Comparison of ENCODE assay signal across 9 cellular contexts in genomic region chr11:88508808-88509581, GRCh38.
A peak's percentile ranks its signal among the peaks of the same experiment; 100 is the strongest.
DNase-seq lines count a peak whose midpoint lies in the region; ATAC-seq, FAIRE-seq and TF ChIP-seq lines count a peak whose summit lies in the region.
"Had no signal": no experiment of that assay in that cellular context is flagged by ENCODE, and none has a peak within 500 bp of the region (broad histone marks: within the 10 kb centered on the region; RNA-seq: fewer than 3 reads in every experiment).

No MANE protein-coding gene starts in this region.

- H3K4me3 ChIP-seq in kidney (ENCODE audit: low read length in 2 of 2), result peak overlapping the region; percentile 40 to 42

- no peaks in the 10 kb centered on the region for H3K9me3 ChIP-seq in kidney (ENCODE audit: control insufficient read depth in 1 of 2, low read length in 2 of 2)

- no peak overlapping the region for H3K27ac ChIP-seq in kidney (ENCODE audit: low read depth in 2 of 2, low read length in 2 of 2)

- FAIRE-seq in kidney (lab: Jason Lieb, UNC), result no peak
- FAIRE-seq: colon had no signal

- intact Hi-C loops in kidney (cut with DNase I), result no loop called here

- H3K9ac ChIP-seq in kidney (ENCODE audit: low read length in 2 of 2), result no peak overlapping the region

- H3K36me3 ChIP-seq in kidney (ENCODE audit: control insufficient read depth in 1 of 2, insufficient read depth in 2 of 2, low read length in 2 of 2), result no peaks in the 10 kb centered on the region

- peak; percentile 64 for ATAC-seq in HG02981 (IDR thresholded peaks at IDR 0.05; ENCODE audit: unreplicated experiment)
- peak; percentile 76 for ATAC-seq in stimulated activated naive CD8-positive, alpha-beta T cell treated with anti-CD3 and anti-CD28 coated beads, Interleukin-15, Interleukin-2, amounts not matched to agents 100 U/mL and 50 U/mL, for 24 hours

- H3K4me1 ChIP-seq in kidney (ENCODE audit: control insufficient read depth in 1 of 2, insufficient read depth in 1 of 2, low read depth in 1 of 2, low read length in 2 of 2), result peaks cover 0 to 7% of the 10 kb centered on the region in 2 donors

- TF ChIP-seq CTCF in kidney (IDR thresholded peaks at IDR 0.05; ENCODE audit: borderline replicate concordance, extremely low read depth, insufficient read depth), result no peak

- DNase-seq in EH (ENCODE audit: low read depth) (peak; percentile 25), astrocyte of the hippocampus (ENCODE audit: low read depth, low spot score) (peak; percentile 72), kidney (peak; percentile 80), middle frontal gyrus (ENCODE audit: extremely low spot score, low spot score) (no peak), AML-193 (lab: John Stamatoyannopoulos, UW) (no peak), D341Med (ENCODE audit: low spot score) (no peak)
- DNase-seq in stimulated activated naive CD8-positive, alpha-beta T cell treated with anti-CD3 and anti-CD28 coated beads, Interleukin-15, Interleukin-2, amounts not matched to agents 100 U/mL and 50 U/mL, for 24 hours, result peak; percentile 41

Comparison
In these comparisons a context has a peak if more than half of its experiments do, and no peak if none do; other contexts are left out.
1. DNase-seq: peak in EH (single experiment), astrocyte of the hippocampus (single experiment), kidney (single experiment) and stimulated activated naive CD8-positive, alpha-beta T cell treated with anti-CD3 and anti-CD28 coated beads, Interleukin-15, Interleukin-2, amounts not matched to agents 100 U/mL and 50 U/mL, for 24 hours (single experiment); none in middle frontal gyrus (single experiment), AML-193 (0 of 2) and D341Med (single experiment).